ENCODE assay signal across 1 cellular context in genomic region chr3:133038089-133038730, GRCh38.
TF ChIP-seq lines count a peak whose summit lies in the region.

Gene TMEM108 (plus strand): TSS chr3:133038391.

TF ChIP-seq in K562, 482 proteins besides CTCF, POLR2A, EP300 and RAD21 (continued from another document and continues in another):
- TF ChIP-seq PBX2 (CRISPR knock-in tag; IDR thresholded peaks at IDR 0.05; ENCODE audit: low read depth) (0 out of 2 replicates have a peak, but pooled peaks have one; percentile 16), PBX2 (tag; conservative IDR thresholded peaks at IDR 0.05; ENCODE audit: low read depth) (no peak), DDX20 (tag; IDR thresholded peaks at IDR 0.05; ENCODE audit: low read depth) (no peak), E4F1 (CRISPR knock-in tag; IDR thresholded peaks at IDR 0.05; ENCODE audit: borderline replicate concordance) (no peak), HOXB6 (CRISPR knock-in tag; IDR thresholded peaks at IDR 0.05; ENCODE audit: borderline replicate concordance) (no peak), AFF4 (CRISPR knock-in tag; IDR thresholded peaks at IDR 0.05) (no peak), KAT7 (CRISPR knock-in tag; IDR thresholded peaks at IDR 0.05; ENCODE audit: borderline replicate concordance) (no peak), ZNF77 (CRISPR knock-in tag; IDR thresholded peaks at IDR 0.05) (no peak), HDGF (IDR thresholded peaks at IDR 0.05) (no peak), ZNF239 (CRISPR knock-in tag; IDR thresholded peaks at IDR 0.05) (no peak), NFRKB (IDR thresholded peaks at IDR 0.05; ENCODE audit: low read depth) (no peak), ATF1 (CRISPR knock-in tag; IDR thresholded peaks at IDR 0.05) (no peak), ATF1 (tag; IDR thresholded peaks at IDR 0.05) (peak; percentile 62), E2F5 (CRISPR knock-in tag; IDR thresholded peaks at IDR 0.05) (no peak), FOXM1 (IDR thresholded peaks at IDR 0.05; ENCODE audit: low read depth) (no peak), FOXM1 (CRISPR knock-in tag; IDR thresholded peaks at IDR 0.05; ENCODE audit: low read depth) (no peak), HDAC2 (IDR thresholded peaks at IDR 0.05) (no peak), CREB1 (IDR thresholded peaks at IDR 0.05) (peak; percentile 49; the same call in 1 of the 2 replicates), CREB1 (CRISPR knock-in tag; IDR thresholded peaks at IDR 0.05) (no peak), PPARD (CRISPR knock-in tag; IDR thresholded peaks at IDR 0.05) (no peak), FOXJ3 (CRISPR knock-in tag; IDR thresholded peaks at IDR 0.05) (no peak), SRSF7 (optimal IDR thresholded peaks at IDR 0.05; ENCODE audit: low read depth, low read length) (no peak), TBL1XR1 (IDR thresholded peaks at IDR 0.05; ENCODE audit: low read length in 2 of 2) (no peak), FOXA1 (IDR thresholded peaks at IDR 0.05; ENCODE audit: borderline replicate concordance) (no peak), ZNF764 (CRISPR knock-in tag; IDR thresholded peaks at IDR 0.05; ENCODE audit: low read depth) (no peak), CBX1 (IDR thresholded peaks at IDR 0.05; ENCODE audit: low read depth) (no peak), TFE3 (CRISPR knock-in tag; IDR thresholded peaks at IDR 0.05) (peak; percentile 96), MXD1 (CRISPR knock-in tag; IDR thresholded peaks at IDR 0.05; ENCODE audit: borderline replicate concordance, poor library complexity, severe bottlenecking) (no peak), ZNF511 (CRISPR knock-in tag; IDR thresholded peaks at IDR 0.05) (no peak), ZNF347 (CRISPR knock-in tag; IDR thresholded peaks at IDR 0.05; ENCODE audit: low read depth) (no peak), MCM3 (IDR thresholded peaks at IDR 0.05) (no peak), PHF20 (IDR thresholded peaks at IDR 0.05; ENCODE audit: partially characterized antibody) (no peak), FIP1L1 (IDR thresholded peaks at IDR 0.05; ENCODE audit: low read depth, low read length, poor library complexity, severe bottlenecking) (no peak), BACH1 (tag; IDR thresholded peaks at IDR 0.05) (no peak), NCOA4 (IDR thresholded peaks at IDR 0.05; ENCODE audit: partially characterized antibody) (no peak), PRMT5 (CRISPR knock-in tag; IDR thresholded peaks at IDR 0.05) (no peak), STAT5B (CRISPR knock-in tag; IDR thresholded peaks at IDR 0.05) (no peak), HDAC8 (tag; IDR thresholded peaks at IDR 0.05) (no peak), IRF9 (tag; IDR thresholded peaks at IDR 0.05) (no peak), MYBL2 (IDR thresholded peaks at IDR 0.05; ENCODE audit: low read depth) (no peak), MYBL2 (CRISPR knock-in tag; IDR thresholded peaks at IDR 0.05; ENCODE audit: borderline replicate concordance) (no peak), JUNB (CRISPR knock-in tag; conservative IDR thresholded peaks at IDR 0.05) (no peak), GATAD2A (IDR thresholded peaks at IDR 0.05) (no peak), NKRF (IDR thresholded peaks at IDR 0.05; ENCODE audit: borderline replicate concordance) (no peak), TAF1 (IDR thresholded peaks at IDR 0.05; ENCODE audit: control insufficient read depth, extremely low read depth, insufficient read depth, low read length, severe bottlenecking) (no peak), ZNF263 (CRISPR knock-in tag; IDR thresholded peaks at IDR 0.05; ENCODE audit: borderline replicate concordance) (no peak), ZBTB34 (CRISPR knock-in tag; IDR thresholded peaks at IDR 0.05) (no peak), E2F6 (IDR thresholded peaks at IDR 0.05; ENCODE audit: borderline replicate concordance in 1 of 2, extremely low read depth in 1 of 2, insufficient read depth in 1 of 2, insufficient read length in 1 of 2, low read depth in 1 of 2, low read length in 1 of 2, poor library complexity in 1 of 2, severe bottlenecking in 1 of 2) (peak; percentile 69 to 80), GABPA (tag; conservative IDR thresholded peaks at IDR 0.05; ENCODE audit: low read depth) (no peak), NUFIP1 (IDR thresholded peaks at IDR 0.05; ENCODE audit: partially characterized antibody) (no peak), MEF2A (IDR thresholded peaks at IDR 0.05; ENCODE audit: control insufficient read depth, low read depth, low read length) (no peak)
